24 cellular contexts compared by ENCODE assay signal in genomic region chr11:69516526-69516925, GRCh38. TPM values are rescaled to one million over a fixed set of nuclear protein-coding genes. Genes with fewer than 3 reads are reported as not detected.
"Had no signal": no experiment of that assay in that cellular context is flagged by ENCODE, and none has a peak within 500 bp of the region (broad histone marks: within the 10 kb centered on the region; RNA-seq: fewer than 3 reads in every experiment).

No MANE protein-coding gene starts in this region.

- ATAC-seq: activated CD4-positive, CD25-positive, alpha-beta regulatory T cell treated with anti-CD3 and anti-CD28 coated beads, Interleukin-2, amount 50 U/mL, for 24 hours; esophagus mucosa; natural killer cell; stimulated activated naive CD8-positive, alpha-beta T cell treated with anti-CD3 and anti-CD28 coated beads, Interleukin-15, amount 100 ng/mL, for 72 hours had no signal

- H3K9me3 ChIP-seq: neutrophil, suprapubic skin, transverse colon, vagina had no signal

- DNase-seq: activated CD4-positive, alpha-beta T cell treated with anti-CD3 and anti-CD28 coated beads, Interleukin-2, amount 10 ng/mL, durations not matched to agents 7 days and 5 days; activated CD8-positive, alpha-beta memory T cell treated with anti-CD3 and anti-CD28 coated beads, Interleukin-2, amount 50 U/mL, for 4 hours; activated effector memory CD4-positive, alpha-beta T cell treated with anti-CD3 and anti-CD28 coated beads, Interleukin-2, amount 50 U/mL, for 16 hours; activated naive CD4-positive, alpha-beta T cell treated with anti-CD3 and anti-CD28 coated beads, Interleukin-2, amount 50 U/mL, for 16 hours; activated T-cell treated with anti-CD3 and anti-CD28 coated beads, Interleukin-2, amount 50 U/mL, for 48 hours; effector CD8-positive, alpha-beta T cell; natural killer cell; retina; stimulated activated CD4-positive, alpha-beta T cell treated with anti-CD3 and anti-CD28 coated beads, Interleukin-2, amount 100 ng/mL, for 24 hours; stimulated activated naive CD8-positive, alpha-beta T cell treated with anti-CD3 and anti-CD28 coated beads, Interleukin-15, amount 100 ng/mL, for 72 hours; T-helper 1 cell; T-helper 9 cell; transverse colon had no signal

- H3K36me3 Mint-ChIP-seq: natural killer cell had no signal

- H3K27me3 ChIP-seq: neutrophil, suprapubic skin, transverse colon, vagina had no signal

- H3K4me3 ChIP-seq: suprapubic skin, transverse colon, vagina had no signal

- H3K79me2 ChIP-seq: parathyroid adenoma had no signal

- H3K27ac ChIP-seq: neutrophil, parathyroid adenoma, suprapubic skin, transverse colon, vagina had no signal

- H3K4me1 ChIP-seq: parathyroid adenoma, suprapubic skin, transverse colon, vagina had no signal

- H3K9ac ChIP-seq: parathyroid adenoma had no signal

- H3K4me3 Mint-ChIP-seq: activated CD4-positive, alpha-beta T cell treated with anti-CD3 and anti-CD28 coated beads, Interleukin-2, amount 10 ng/mL, durations not matched to agents 7 days and 5 days; dendritic cell treated with granulocyte-macrophage colony-stimulating factor and Interleukin-4, amounts not matched to agents 40 ng/mL and 50 ng/mL, for 4 days; natural killer cell; stimulated activated naive CD8-positive, alpha-beta T cell treated with anti-CD3 and anti-CD28 coated beads, Interleukin-15, amount 100 ng/mL, for 72 hours had no signal

- H3K27me3 Mint-ChIP-seq: activated CD4-positive, alpha-beta T cell treated with anti-CD3 and anti-CD28 coated beads, Interleukin-2, amount 10 ng/mL, durations not matched to agents 7 days and 5 days had no signal

- H2AFZ ChIP-seq: parathyroid adenoma had no signal

- H3K27ac Mint-ChIP-seq: activated CD4-positive, alpha-beta T cell treated with anti-CD3 and anti-CD28 coated beads, Interleukin-2, amount 10 ng/mL, durations not matched to agents 7 days and 5 days; natural killer cell had no signal

- H3K36me3 ChIP-seq: neutrophil, suprapubic skin, transverse colon, vagina had no signal

- H3K4me1 Mint-ChIP-seq: activated CD4-positive, alpha-beta T cell treated with anti-CD3 and anti-CD28 coated beads, Interleukin-2, amount 10 ng/mL, durations not matched to agents 7 days and 5 days; stimulated activated naive CD8-positive, alpha-beta T cell treated with anti-CD3 and anti-CD28 coated beads, Interleukin-15, amount 100 ng/mL, for 72 hours had no signal

RNA-seq across cellular contexts. Expression of gene LINC01488, which starts 35.1 kb away (rescaled TPM):
- total RNA-seq: activated CD4-positive, alpha-beta T cell treated with anti-CD3 and anti-CD28 coated beads, Interleukin-2, amount 10 ng/mL, durations not matched to agents 7 days and 5 days; aorta; cerebellum; esophagus mucosa; lower leg skin; natural killer cell; skeletal muscle tissue; suprapubic skin; transverse colon; vagina had no signal
